11 cellular contexts compared by ENCODE assay signal in genomic region chr22:45212992-45213751, GRCh38. TPM values are rescaled to one million over a fixed set of nuclear protein-coding genes. Genes with fewer than 3 reads are reported as not detected.
A peak's percentile ranks its signal among the peaks of the same experiment; 100 is the strongest.
DNase-seq lines count a peak whose midpoint lies in the region; ATAC-seq, FAIRE-seq and TF ChIP-seq lines count a peak whose summit lies in the region.
"Had no signal": no experiment of that assay in that cellular context is flagged by ENCODE, and none has a peak within 500 bp of the region (broad histone marks: within the 10 kb centered on the region; RNA-seq: fewer than 3 reads in every experiment).

No MANE protein-coding gene starts in this region.

- no peak overlapping the region for H3K27ac ChIP-seq in OCI-LY3 (ENCODE audit: low read length)
- H3K27ac ChIP-seq in endothelial cell of umbilical vein (ENCODE audit: insufficient read depth, low read depth, low read length) = peak overlapping the region; percentile 26
- H3K27ac ChIP-seq in naive thymus-derived CD4-positive, alpha-beta T cell (ENCODE audit: low read depth, low read length) = no peak overlapping the region

- no peak for TF ChIP-seq POLR2A in endothelial cell of umbilical vein (IDR thresholded peaks at IDR 0.05; ENCODE audit: low read depth, low read length)

- H3K36me3 Mint-ChIP-seq in naive thymus-derived CD4-positive, alpha-beta T cell = peaks cover 0 to 9% (median 0%) of the 10 kb centered on the region in 5 donors
- no peaks in the 10 kb centered on the region for H3K36me3 Mint-ChIP-seq in endothelial cell (ENCODE audit: low read depth, unreplicated experiment)

- peak; percentile 64 for ATAC-seq in naive thymus-derived CD4-positive, alpha-beta T cell
- ATAC-seq in HG02759 (IDR thresholded peaks at IDR 0.05; ENCODE audit: unreplicated experiment) = no peak

- H3K9ac ChIP-seq in OCI-LY3 (ENCODE audit: low read length) = no peak overlapping the region
- no peak overlapping the region for H3K9ac ChIP-seq in endothelial cell of umbilical vein (replicated peaks; ENCODE audit: extremely low read depth, insufficient read depth, low read length)

- CTCF ChIA-PET in endothelial cell of umbilical vein (lab: Charles Lee) = interaction anchor here (1.2 kb wide), 1 partner anchor 8 kb away, joined by 6 read pairs; no protein-coding TSS in a partner anchor
- CTCF ChIA-PET in naive thymus-derived CD4-positive, alpha-beta T cell (lab: Charles Lee) = no interaction called here

- H3K79me2 ChIP-seq in OCI-LY3 (ENCODE audit: low read length) = no peaks in the 10 kb centered on the region
- no peaks in the 10 kb centered on the region for H3K79me2 ChIP-seq in endothelial cell of umbilical vein (ENCODE audit: control insufficient read depth, insufficient read depth, low read length)

- intact Hi-C loops in endothelial cell of umbilical vein (cut with micrococcal nuclease) = loop anchor here (1.0 kb wide), 1 partner anchor 50 kb away; no protein-coding TSS in a partner anchor
- intact Hi-C loops in naive thymus-derived CD4-positive, alpha-beta T cell (cut with micrococcal nuclease) = no loop called here

- H3K4me1 ChIP-seq in OCI-LY3 (ENCODE audit: low read length) = peaks cover 10% of the 10 kb centered on the region
- H3K4me1 ChIP-seq in endothelial cell of umbilical vein (ENCODE audit: control insufficient read depth, extremely low read depth, insufficient read depth, low read length) = peaks cover 12% of the 10 kb centered on the region
- H3K4me1 ChIP-seq in naive thymus-derived CD4-positive, alpha-beta T cell (ENCODE audit: control insufficient read depth in 2 of 2, insufficient read depth in 2 of 2, low read length in 2 of 2) = no peaks in the 10 kb centered on the region
- no peaks in the 10 kb centered on the region for H3K4me1 ChIP-seq in HAP-1

- BruUV-seq in endothelial cell of umbilical vein (replicated peaks; lab: Mats Ljungman, UMichigan) = no TSS peak

- H3K27me3 ChIP-seq in OCI-LY3 (ENCODE audit: low read depth, low read length) = no peaks in the 10 kb centered on the region
- H3K27me3 ChIP-seq in endothelial cell of umbilical vein (ENCODE audit: control insufficient read depth in 2 of 2, insufficient read depth in 2 of 2, low read length in 2 of 2) = no peaks in the 10 kb centered on the region
- H3K27me3 ChIP-seq in naive thymus-derived CD4-positive, alpha-beta T cell (ENCODE audit: control insufficient read depth in 2 of 2, insufficient read depth in 2 of 2, low read length in 2 of 2) = no peaks in the 10 kb centered on the region
- H3K27me3 ChIP-seq in HAP-1 (ENCODE audit: low read depth) = no peaks in the 10 kb centered on the region

- FAIRE-seq in endothelial cell of umbilical vein (lab: Jason Lieb, UNC) = no peak
- FAIRE-seq: islet of Langerhans had no signal

- H3K4me3 Mint-ChIP-seq in naive thymus-derived CD4-positive, alpha-beta T cell = no peak overlapping the region
- H3K4me3 Mint-ChIP-seq in endothelial cell (ENCODE audit: unreplicated experiment) = no peak overlapping the region

- no peak overlapping the region for H3K27ac Mint-ChIP-seq in naive thymus-derived CD4-positive, alpha-beta T cell
- H3K27ac Mint-ChIP-seq in endothelial cell (ENCODE audit: unreplicated experiment) = no peak overlapping the region

- no peaks in the 10 kb centered on the region for H3K27me3 Mint-ChIP-seq in naive thymus-derived CD4-positive, alpha-beta T cell
- peaks cover 2% of the 10 kb centered on the region for H3K27me3 Mint-ChIP-seq in endothelial cell (ENCODE audit: unreplicated experiment)

- H3K9me3 ChIP-seq in OCI-LY3 (ENCODE audit: insufficient read depth, low read length) (no peaks in the 10 kb centered on the region), endothelial cell of umbilical vein (replicated peaks; ENCODE audit: control insufficient read depth, insufficient read depth, low read length) (no peaks in the 10 kb centered on the region), HAP-1 (no peaks in the 10 kb centered on the region)
- no peaks in the 10 kb centered on the region for H3K9me3 ChIP-seq in naive thymus-derived CD4-positive, alpha-beta T cell (ENCODE audit: control insufficient read depth in 2 of 3, low read length in 3 of 3)

- POLR2A ChIA-PET in endothelial cell of umbilical vein (lab: Charles Lee) = no interaction called here
- POLR2A ChIA-PET in naive thymus-derived CD4-positive, alpha-beta T cell (lab: Charles Lee) = interaction anchor here (0.7 kb wide), 1 partner anchor 83 kb away, joined by 5 read pairs; no protein-coding TSS in a partner anchor

- peaks cover 0 to 10% (median 4%) of the 10 kb centered on the region in 7 donors for H3K4me1 Mint-ChIP-seq in naive thymus-derived CD4-positive, alpha-beta T cell
- no peaks in the 10 kb centered on the region for H3K4me1 Mint-ChIP-seq in endothelial cell (ENCODE audit: unreplicated experiment)

- TF ChIP-seq CTCF in AG09309 (IDR thresholded peaks at IDR 0.05; ENCODE audit: control insufficient read depth, insufficient read depth, low read depth, low read length, missing control alignments) = no peak
- TF ChIP-seq CTCF in OCI-LY3 (IDR thresholded peaks at IDR 0.05; ENCODE audit: low read depth, low read length) = no peak
- TF ChIP-seq CTCF in endothelial cell of umbilical vein (IDR thresholded peaks at IDR 0.05; ENCODE audit: extremely low read depth in 1 of 2, insufficient read depth in 1 of 2, low read depth in 1 of 2, low read length in 2 of 2) = no peak
- no peak for TF ChIP-seq CTCF in endothelial cell (IDR thresholded peaks at IDR 0.05; ENCODE audit: unreplicated experiment)

- H3K9me3 Mint-ChIP-seq in naive thymus-derived CD4-positive, alpha-beta T cell = no peaks in the 10 kb centered on the region
- H3K9me3 Mint-ChIP-seq in endothelial cell (ENCODE audit: unreplicated experiment) = no peaks in the 10 kb centered on the region

- H3K4me3 ChIP-seq in AG09309 (ENCODE audit: control insufficient read depth, low read depth, low read length) = peak overlapping the region; percentile 49
- no peak overlapping the region for H3K4me3 ChIP-seq in OCI-LY3 (ENCODE audit: low read length)
- H3K4me3 ChIP-seq in endothelial cell of umbilical vein (replicated peaks in 1 of 3; ENCODE audit: insufficient read depth in 1 of 3, low read depth in 1 of 3, low read length in 3 of 3) = peak overlapping the region in 2 of 3 experiments; percentile 13 to 51
- H3K4me3 ChIP-seq in naive thymus-derived CD4-positive, alpha-beta T cell (ENCODE audit: low read length) = no peak overlapping the region
- no peak overlapping the region for H3K4me3 ChIP-seq in HAP-1

- dilution Hi-C loops in endothelial cell of umbilical vein (cut with MboI; ENCODE audit: extremely low pct_ligation_motif_present, low sequenced_read_pairs) = no loop called here

- H3K9me1 ChIP-seq in endothelial cell of umbilical vein (replicated peaks; ENCODE audit: control insufficient read depth, extremely low read depth, insufficient read depth, low read length) = no peaks in the 10 kb centered on the region

- no peak overlapping the region for H2AFZ ChIP-seq in OCI-LY3 (ENCODE audit: low read depth, low read length)
- H2AFZ ChIP-seq in endothelial cell of umbilical vein (ENCODE audit: low read depth, low read length) = peak overlapping the region; percentile 70

- H4K20me1 ChIP-seq in OCI-LY3 (ENCODE audit: insufficient read depth, low read length) (peaks cover 16% of the 10 kb centered on the region; the same call in 1 of the 2 replicates), endothelial cell of umbilical vein (replicated peaks; ENCODE audit: control insufficient read depth, extremely low read depth, insufficient read depth, low read length) (no peaks in the 10 kb centered on the region)

- H3K4me2 ChIP-seq in OCI-LY3 (ENCODE audit: low read length) (peak overlapping the region; percentile 12; the same call in 1 of the 2 replicates), endothelial cell of umbilical vein (ENCODE audit: insufficient read depth, low read length) (peak overlapping the region; percentile 70)

- no peak for DNase-seq in AG09309 (ENCODE audit: low read depth)
- no peak for DNase-seq in endothelial cell of umbilical vein (ENCODE audit: low read depth, low spot score)
- no peak for DNase-seq in naive thymus-derived CD4-positive, alpha-beta T cell
- DNase-seq in endothelial cell (ENCODE audit: low spot score) = no peak
- no peak for DNase-seq in HAP-1 (ENCODE audit: low spot score in 2 of 2)
- DNase-seq in NCI-H82 (lab: John Stamatoyannopoulos, UW) = no peak
- DNase-seq: activated CD4-positive, alpha-beta T cell treated with anti-CD3 and anti-CD28 coated beads for 48 hours; DMS153 had no signal

- in situ Hi-C loops in HAP-1 (cut with MboI; ENCODE audit: low sequenced_read_pairs) = no loop called here

- no peaks in the 10 kb centered on the region for H3K36me3 ChIP-seq in OCI-LY3 (replicated peaks; ENCODE audit: low read depth, low read length)
- H3K36me3 ChIP-seq in endothelial cell of umbilical vein (ENCODE audit: control insufficient read depth in 2 of 2, extremely low read depth in 1 of 2, insufficient read depth in 2 of 2, low read length in 2 of 2) = no peaks in the 10 kb centered on the region
- peaks cover 0 to 17% (median 0%) of the 10 kb centered on the region in 3 experiments for H3K36me3 ChIP-seq in naive thymus-derived CD4-positive, alpha-beta T cell (ENCODE audit: control insufficient read depth in 2 of 3, insufficient read depth in 3 of 3, low read length in 3 of 3)
- H3K36me3 ChIP-seq in HAP-1 (replicated peaks) = no peaks in the 10 kb centered on the region

RNA-seq across cellular contexts. Expression of gene KIAA0930, which starts 27.5 kb away (rescaled TPM):
- 37.9 and 43.4 TPM in 2 replicates for total RNA-seq in endothelial cell of umbilical vein
- 53.6 and 63.6 TPM in 2 replicates for polyA plus RNA-seq in endothelial cell of umbilical vein
- polyA plus RNA-seq in endothelial cell of umbilical vein (2011; cell fraction: cytosol; rRNA removed) = 36.7 and 41.5 TPM in 2 replicates
- polyA plus RNA-seq in endothelial cell of umbilical vein (2011; cell fraction: nucleus; rRNA removed) = 85.3 and 92.4 TPM in 2 replicates
- polyA plus RNA-seq in endothelial cell of umbilical vein (2012) = 37.6 and 40.4 TPM in 2 replicates
- polyA minus RNA-seq in endothelial cell of umbilical vein = 32.3 and 39.4 TPM in 2 replicates
- polyA minus RNA-seq in endothelial cell of umbilical vein (2011; cell fraction: cytosol; rRNA and poly(A)+ RNA removed) = 16.9 TPM
- polyA minus RNA-seq in endothelial cell of umbilical vein (2011; cell fraction: nucleus; rRNA and poly(A)+ RNA removed) = 12.5 and 17.3 TPM in 2 replicates
- 10 to 100 TPM; 13.2 to 58.2 (median 27.9) TPM for total RNA-seq in naive thymus-derived CD4-positive, alpha-beta T cell
- polyA plus RNA-seq in naive thymus-derived CD4-positive, alpha-beta T cell = 1 to 10 TPM; 2.3 to 2.5 TPM
- total RNA-seq in endothelial cell (ENCODE audit: unreplicated experiment) = 18.7 TPM

RNA-seq across cellular contexts. Expression of gene NUP50, which starts 49.4 kb away (rescaled TPM):
- total RNA-seq in endothelial cell of umbilical vein = 84.4 and 90.9 TPM in 2 replicates
- polyA plus RNA-seq in endothelial cell of umbilical vein = 12.4 TPM in 2 replicates
- 11.0 and 16.5 TPM in 2 replicates for polyA plus RNA-seq in endothelial cell of umbilical vein (2011; cell fraction: cytosol; rRNA removed)
- polyA plus RNA-seq in endothelial cell of umbilical vein (2011; cell fraction: nucleus; rRNA removed) = 18.5 and 20.5 TPM in 2 replicates
- 31.6 and 47.9 TPM in 2 replicates for polyA plus RNA-seq in endothelial cell of umbilical vein (2012)
- 41.3 and 47.8 TPM in 2 replicates for polyA minus RNA-seq in endothelial cell of umbilical vein
- polyA minus RNA-seq in endothelial cell of umbilical vein (2011; cell fraction: cytosol; rRNA and poly(A)+ RNA removed) = 15.8 TPM
- 23.2 and 24.3 TPM in 2 replicates for polyA minus RNA-seq in endothelial cell of umbilical vein (2011; cell fraction: nucleus; rRNA and poly(A)+ RNA removed)
- total RNA-seq in naive thymus-derived CD4-positive, alpha-beta T cell = 100 to 1,000 TPM; 107 to 151 (median 130) TPM
- 10 to 100 TPM; 50.6 to 91.4 TPM for polyA plus RNA-seq in naive thymus-derived CD4-positive, alpha-beta T cell
- 103 TPM for total RNA-seq in endothelial cell (ENCODE audit: unreplicated experiment)

Comparison
In these comparisons a context has a peak if more than half of its experiments do, and no peak if none do; other contexts are left out.
1. H3K4me3 ChIP-seq: peak in AG09309 (single experiment) and endothelial cell of umbilical vein (2 of 3); none in OCI-LY3 (single experiment), naive thymus-derived CD4-positive, alpha-beta T cell (single experiment) and HAP-1 (single experiment).